ENCODE assay signal across 1 cellular context in genomic region chr4:40473578-40474388, GRCh38.
TF ChIP-seq lines count a peak whose summit lies in the region.

No MANE protein-coding gene starts in this region.

TF ChIP-seq in K562, 482 proteins besides CTCF, POLR2A, EP300 and RAD21 (continued from another document):
- TF ChIP-seq NR2C2 (CRISPR knock-in tag; IDR thresholded peaks at IDR 0.05) (no peak), NR2C2 (tag; IDR thresholded peaks at IDR 0.05) (peak; percentile 39; the same call in 1 of the 2 replicates), MBD2 (IDR thresholded peaks at IDR 0.05; ENCODE audit: borderline replicate concordance, low read depth) (no peak), HMBOX1 (IDR thresholded peaks at IDR 0.05) (peak; percentile 15; the same call in 1 of the 2 replicates), RUNX1 (IDR thresholded peaks at IDR 0.05; ENCODE audit: low read depth) (no peak), MAFG (tag; conservative IDR thresholded peaks at IDR 0.05) (peak; percentile 74), PHF21A (IDR thresholded peaks at IDR 0.05; ENCODE audit: borderline replicate concordance, low read depth) (no peak), NONO (IDR thresholded peaks at IDR 0.05; ENCODE audit: low read depth in 2 of 2, low read length in 1 of 2) (no peak), ZNF77 (CRISPR knock-in tag; IDR thresholded peaks at IDR 0.05) (no peak), TSC22D4 (tag; IDR thresholded peaks at IDR 0.05) (no peak), ZNF316 (IDR thresholded peaks at IDR 0.05) (peak; percentile 92), ELF1 (tag; IDR thresholded peaks at IDR 0.05) (no peak), NBN (IDR thresholded peaks at IDR 0.05; ENCODE audit: low read depth) (no peak), PCBP2 (IDR thresholded peaks at IDR 0.05; ENCODE audit: low read depth, low read length, poor library complexity, severe bottlenecking) (no peak), PBX2 (CRISPR knock-in tag; IDR thresholded peaks at IDR 0.05; ENCODE audit: low read depth) (no peak), PBX2 (tag; conservative IDR thresholded peaks at IDR 0.05; ENCODE audit: low read depth) (no peak), NR2C1 (IDR thresholded peaks at IDR 0.05) (no peak), NR2C1 (tag; IDR thresholded peaks at IDR 0.05) (peak; percentile 40; the same call in 1 of the 2 replicates), BHLHE40 (IDR thresholded peaks at IDR 0.05; ENCODE audit: low read length) (no peak), STAT6 (CRISPR knock-in tag; IDR thresholded peaks at IDR 0.05) (no peak), MAFF (IDR thresholded peaks at IDR 0.05; ENCODE audit: low read length) (peak; percentile 80), MCM7 (IDR thresholded peaks at IDR 0.05) (no peak), XRCC5 (IDR thresholded peaks at IDR 0.05; ENCODE audit: low read depth, low read length) (no peak), POLR2AphosphoS5 (IDR thresholded peaks at IDR 0.05; ENCODE audit: control insufficient read depth, insufficient read depth, low read depth, low read length) (no peak), NFE2 (IDR thresholded peaks at IDR 0.05; ENCODE audit: low read depth) (no peak), MYBL2 (IDR thresholded peaks at IDR 0.05; ENCODE audit: low read depth) (no peak), MYBL2 (CRISPR knock-in tag; IDR thresholded peaks at IDR 0.05; ENCODE audit: borderline replicate concordance) (no peak), ZNF609 (CRISPR knock-in tag; IDR thresholded peaks at IDR 0.05; ENCODE audit: borderline replicate concordance) (no peak), ZNF282 (CRISPR knock-in tag; IDR thresholded peaks at IDR 0.05) (no peak), ILF3 (IDR thresholded peaks at IDR 0.05; ENCODE audit: borderline replicate concordance) (no peak), SP1 (CRISPR knock-in tag; IDR thresholded peaks at IDR 0.05) (no peak), CHD4 (IDR thresholded peaks at IDR 0.05; ENCODE audit: insufficient read depth, insufficient replicate concordance, low read depth, low read length, poor library complexity, severe bottlenecking) (no peak), THRAP3 (IDR thresholded peaks at IDR 0.05; ENCODE audit: borderline replicate concordance) (no peak), ERF (CRISPR knock-in tag; IDR thresholded peaks at IDR 0.05) (no peak), ZNF354B (CRISPR knock-in tag; IDR thresholded peaks at IDR 0.05) (no peak), MAFK (IDR thresholded peaks at IDR 0.05; ENCODE audit: low read length) (peak; percentile 85), ZNF79 (CRISPR knock-in tag; IDR thresholded peaks at IDR 0.05; ENCODE audit: low read depth) (no peak), RAD51 (IDR thresholded peaks at IDR 0.05; ENCODE audit: borderline replicate concordance, low read depth) (no peak), TAF15 (IDR thresholded peaks at IDR 0.05; ENCODE audit: low read depth, low read length) (no peak), CTCFL (IDR thresholded peaks at IDR 0.05; ENCODE audit: borderline replicate concordance, insufficient read depth, low read depth, low read length, poor library complexity, severe bottlenecking) (no peak), AFF4 (CRISPR knock-in tag; IDR thresholded peaks at IDR 0.05) (no peak), GABPB2 (CRISPR knock-in tag; conservative IDR thresholded peaks at IDR 0.05) (no peak), ZNF134 (CRISPR knock-in tag; conservative IDR thresholded peaks at IDR 0.05) (no peak)
TF ChIP-seq in K562: peak in this region for 8.
